In the genomic region with DNA sequence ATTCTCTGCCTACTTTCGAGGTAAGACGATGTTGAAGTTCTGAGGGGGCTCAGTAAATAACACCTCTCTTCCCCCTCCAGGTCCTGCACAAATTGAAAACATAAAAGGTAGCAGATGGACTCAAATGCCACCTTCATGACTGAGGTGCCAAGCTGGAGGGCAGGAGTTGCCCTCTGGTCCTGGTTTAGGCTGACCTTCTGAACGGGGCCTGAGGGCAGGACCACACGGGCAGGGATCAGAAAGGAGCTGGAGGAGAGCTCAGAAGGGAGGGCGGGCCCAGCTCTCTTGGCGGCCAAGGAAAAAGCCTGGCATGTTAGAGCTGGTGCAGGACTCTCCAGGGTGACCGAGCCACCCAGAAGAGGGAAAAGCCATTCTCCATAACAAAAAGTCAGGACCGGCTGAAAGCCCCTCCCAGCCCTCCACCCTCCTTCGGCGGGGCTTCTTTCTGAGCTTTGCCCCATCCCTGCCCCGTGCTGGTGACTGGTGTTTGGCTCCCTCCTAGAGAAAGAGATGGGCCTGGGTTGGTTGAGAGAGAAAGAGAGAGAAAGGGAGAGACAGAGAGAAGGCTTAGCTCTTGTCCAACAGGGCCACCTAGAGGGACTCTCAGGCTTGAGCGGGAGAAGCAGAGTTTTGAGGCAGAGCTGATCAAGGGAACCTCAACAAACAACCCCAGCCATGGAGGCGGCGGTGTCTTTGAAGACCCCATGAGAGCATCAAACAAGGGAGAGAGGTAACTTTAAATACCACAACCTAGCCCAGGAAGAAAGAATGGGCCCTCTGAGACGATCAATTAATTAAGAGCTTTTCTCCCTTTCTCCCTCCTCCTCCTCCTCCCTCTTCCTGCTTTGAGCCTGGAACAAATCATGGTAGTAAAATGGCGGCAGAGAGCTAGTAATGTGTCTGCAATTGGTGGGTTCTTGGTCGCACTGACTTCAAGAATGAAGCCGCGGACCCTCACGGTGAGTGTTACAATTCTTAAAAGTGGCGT, we compare ENCODE assay signal across 8 cellular contexts. TPM values are rescaled to one million over a fixed set of nuclear protein-coding genes. Genes with fewer than 3 reads are reported as not detected.
DNase-seq lines count a peak whose midpoint lies in the region; ATAC-seq lines count a peak whose summit lies in the region.

No MANE protein-coding gene starts in this region.

- H3K9me3 ChIP-seq in naive thymus-derived CD4-positive, alpha-beta T cell (ENCODE audit: control insufficient read depth in 2 of 3, low read length in 3 of 3), result no peaks in the 10 kb centered on the region

- no peaks in the 10 kb centered on the region for H3K27me3 ChIP-seq in naive thymus-derived CD4-positive, alpha-beta T cell (ENCODE audit: control insufficient read depth in 2 of 2, insufficient read depth in 2 of 2, low read length in 2 of 2)

- peak overlapping the region in 1 of 2 donors; percentile 28 for H3K27ac Mint-ChIP-seq in effector memory CD8-positive, alpha-beta T cell
- peak overlapping the region; percentile 11 to 88 (median 68) for H3K27ac Mint-ChIP-seq in naive thymus-derived CD4-positive, alpha-beta T cell

- peaks cover under 1 to 3% of the 10 kb centered on the region in 2 donors for H3K4me1 ChIP-seq in naive thymus-derived CD4-positive, alpha-beta T cell (ENCODE audit: control insufficient read depth in 2 of 2, insufficient read depth in 2 of 2, low read length in 2 of 2)

- DNase-seq in NCI-H345 (lab: John Stamatoyannopoulos, UW) (peak; percentile 6), NCI-H345 treated with DMSO at 0.1 percent for 48 hours (lab: John Stamatoyannopoulos, UW; ENCODE audit: unreplicated experiment) (no peak), SKM-1 (lab: John Stamatoyannopoulos, UW; ENCODE audit: unreplicated experiment) (peak; percentile 60), amniotic stem cell (lab: John Stamatoyannopoulos, UW) (no peak)
- DNase-seq in effector memory CD8-positive, alpha-beta T cell, result peak; percentile 11 to 16 (median 14)
- DNase-seq in naive thymus-derived CD4-positive, alpha-beta T cell, result peak in 4 of 9 donors; percentile 13 to 38 (median 22)

- no peaks in the 10 kb centered on the region for H3K36me3 ChIP-seq in naive thymus-derived CD4-positive, alpha-beta T cell (ENCODE audit: control insufficient read depth in 2 of 3, insufficient read depth in 3 of 3, low read length in 3 of 3)

- ATAC-seq in HG03066 (IDR thresholded peaks at IDR 0.05; ENCODE audit: low read depth, unreplicated experiment) (peak; percentile 72), HG02938 (IDR thresholded peaks at IDR 0.05; ENCODE audit: unreplicated experiment) (no peak)
- peak; percentile 66 for ATAC-seq in effector memory CD8-positive, alpha-beta T cell (replicated peaks)
- peak; percentile 91 for ATAC-seq in naive thymus-derived CD4-positive, alpha-beta T cell

- H3K9me3 Mint-ChIP-seq in effector memory CD8-positive, alpha-beta T cell, result no peaks in the 10 kb centered on the region
- H3K9me3 Mint-ChIP-seq in naive thymus-derived CD4-positive, alpha-beta T cell, result peaks cover 0 to 2% (median 0%) of the 10 kb centered on the region in 11 donors

- no peaks in the 10 kb centered on the region for H3K27me3 Mint-ChIP-seq in effector memory CD8-positive, alpha-beta T cell
- H3K27me3 Mint-ChIP-seq in naive thymus-derived CD4-positive, alpha-beta T cell, result peaks cover 0 to 9% (median 0%) of the 10 kb centered on the region in 5 donors

- H3K4me3 Mint-ChIP-seq in effector memory CD8-positive, alpha-beta T cell, result peak overlapping the region in 1 of 2 donors; percentile 37
- no peak overlapping the region for H3K4me3 Mint-ChIP-seq in naive thymus-derived CD4-positive, alpha-beta T cell

- H3K36me3 Mint-ChIP-seq in effector memory CD8-positive, alpha-beta T cell (ENCODE audit: insufficient read depth), result peaks cover 4% of the 10 kb centered on the region
- H3K36me3 Mint-ChIP-seq in naive thymus-derived CD4-positive, alpha-beta T cell, result peaks cover 3 to 17% (median 13%) of the 10 kb centered on the region in 5 donors

- H3K4me3 ChIP-seq in naive thymus-derived CD4-positive, alpha-beta T cell (ENCODE audit: low read length), result no peak overlapping the region

- POLR2A ChIA-PET in naive thymus-derived CD4-positive, alpha-beta T cell (lab: Charles Lee), result interaction anchor here (0.6 to 1.5 kb wide), 5 partner anchors 8 to 88 kb away, joined by 3 to 4 read pairs (median 4); no protein-coding TSS in a partner anchor

- no peak overlapping the region for H3K27ac ChIP-seq in naive thymus-derived CD4-positive, alpha-beta T cell (ENCODE audit: low read depth, low read length)

- H3K4me1 Mint-ChIP-seq in effector memory CD8-positive, alpha-beta T cell (ENCODE audit: low read depth in 2 of 2), result peaks cover 9 to 10% of the 10 kb centered on the region in 2 donors
- H3K4me1 Mint-ChIP-seq in naive thymus-derived CD4-positive, alpha-beta T cell, result peaks cover 5 to 16% (median 12%) of the 10 kb centered on the region in 7 donors

- CTCF ChIA-PET in naive thymus-derived CD4-positive, alpha-beta T cell (lab: Charles Lee), result interaction anchor here (0.8 to 3.3 kb wide), 3 partner anchors 31 to 87 kb away, joined by 3 to 16 read pairs (median 4); no protein-coding TSS in a partner anchor

- intact Hi-C loops in naive thymus-derived CD4-positive, alpha-beta T cell (cut with micrococcal nuclease), result loop anchor here (1.0 kb wide), 1 partner anchor 85 kb away; no protein-coding TSS in a partner anchor

RNA-seq across cellular contexts. Expression of gene WIPF1, which starts 50.8 kb away (rescaled TPM):
- total RNA-seq in naive thymus-derived CD4-positive, alpha-beta T cell, result 100 to 1,000 TPM; 272 to 514 (median 397) TPM
- polyA plus RNA-seq in naive thymus-derived CD4-positive, alpha-beta T cell, result 100 to 1,000 TPM in 1 of 2 donors, 10 to 100 TPM in 1; 92.3 to 103 TPM

RNA-seq across cellular contexts. Expression of gene GPR155, which starts 60.0 kb away (rescaled TPM):
- total RNA-seq in naive thymus-derived CD4-positive, alpha-beta T cell, result 10 to 100 TPM; 15.0 to 25.0 (median 16.5) TPM
- 10 to 100 TPM in 1 of 2 donors, 1 to 10 TPM in 1; 5.2 to 10.8 TPM for polyA plus RNA-seq in naive thymus-derived CD4-positive, alpha-beta T cell

Comparison
In these comparisons a context has a peak if more than half of its experiments do, and no peak if none do; other contexts are left out.
1. DNase-seq: peak in NCI-H345 (single experiment), SKM-1 (single experiment) and effector memory CD8-positive, alpha-beta T cell (3 of 3); none in NCI-H345 treated with DMSO at 0.1 percent for 48 hours (single experiment) and amniotic stem cell (single experiment).